Comparison of ENCODE assay signal across 9 cellular contexts in genomic region chr3:46208167-46208704, GRCh38. TPM values are rescaled to one million over a fixed set of nuclear protein-coding genes. Genes with fewer than 3 reads are reported as not detected.
DNase-seq lines count a peak whose midpoint lies in the region; ATAC-seq and TF ChIP-seq lines count a peak whose summit lies in the region.
"Had no signal": no experiment of that assay in that cellular context is flagged by ENCODE, and none has a peak within 500 bp of the region (broad histone marks: within the 10 kb centered on the region; RNA-seq: fewer than 3 reads in every experiment).

Gene CCR1, minus strand, starts transcription at chr3:46208313. Its CDS starts 4,000 bp downstream, at chr3:46204313.

- H3K4me1 ChIP-seq in mucosa of rectum (ENCODE audit: control insufficient read depth in 2 of 2, insufficient read depth in 2 of 2, low read length in 2 of 2) = peaks cover 0 to 4% of the 10 kb centered on the region in 2 donors
- no peaks in the 10 kb centered on the region for H3K4me1 ChIP-seq in tibial artery

- no peaks in the 10 kb centered on the region for H3K9me3 ChIP-seq in T-helper 17 cell (ENCODE audit: control insufficient read depth, low read length, poor library complexity, severe bottlenecking)
- H3K9me3 ChIP-seq in mucosa of rectum (ENCODE audit: control insufficient read depth in 2 of 2, low read length in 2 of 2) = no peaks in the 10 kb centered on the region
- no peaks in the 10 kb centered on the region for H3K9me3 ChIP-seq in tibial artery

- H3K4me3 ChIP-seq in mucosa of rectum (ENCODE audit: low read length in 2 of 2) (peak within 1 kb of the TSS in 1 of 2 donors; percentile 65), tibial artery (peak within 1 kb of the TSS; percentile 24)

- H3K27me3 Mint-ChIP-seq in T-helper 17 cell = no peaks in the 10 kb centered on the region
- H3K27me3 Mint-ChIP-seq in effector memory CD8-positive, alpha-beta T cell = no peaks in the 10 kb centered on the region

- H3K36me3 ChIP-seq in mucosa of rectum (ENCODE audit: control insufficient read depth in 2 of 2, insufficient read depth in 2 of 2, low read length in 2 of 2) (no peaks in the 10 kb centered on the region), tibial artery (no peaks in the 10 kb centered on the region)

- peak within 1 kb of the TSS in 1 of 2 donors; percentile 38 for H3K9ac ChIP-seq in mucosa of rectum (ENCODE audit: low read depth in 1 of 2, low read length in 2 of 2)

- H3K27ac Mint-ChIP-seq in T-helper 17 cell = peak within 1 kb of the TSS; percentile 79
- peak within 1 kb of the TSS; percentile 84 to 92 for H3K27ac Mint-ChIP-seq in effector memory CD8-positive, alpha-beta T cell

- ATAC-seq in HG03108 (IDR thresholded peaks at IDR 0.05; ENCODE audit: unreplicated experiment) (peak; percentile 51), T-helper 17 cell (peak; percentile 45)
- peak; percentile 76 for ATAC-seq in effector memory CD8-positive, alpha-beta T cell (replicated peaks)

- peaks cover 21% of the 10 kb centered on the region for H3K4me1 Mint-ChIP-seq in T-helper 17 cell
- peaks cover 44 to 47% of the 10 kb centered on the region in 2 donors for H3K4me1 Mint-ChIP-seq in effector memory CD8-positive, alpha-beta T cell (ENCODE audit: low read depth in 2 of 2)

- no peaks in the 10 kb centered on the region for H3K9me3 Mint-ChIP-seq in effector memory CD8-positive, alpha-beta T cell

- intact Hi-C loops in tibial artery (cut with DNase I; ENCODE audit: low total_unique reads) = no loop called here

- no peak for TF ChIP-seq CTCF in tibial artery (IDR thresholded peaks at IDR 0.05)

- H3K27ac ChIP-seq in mucosa of rectum (ENCODE audit: low read depth in 2 of 2, low read length in 2 of 2) (peak within 1 kb of the TSS; percentile 15 to 65), tibial artery (no peak within 1 kb of the TSS)

- peak within 1 kb of the TSS; percentile 43 for H3K4me3 Mint-ChIP-seq in T-helper 17 cell
- H3K4me3 Mint-ChIP-seq in effector memory CD8-positive, alpha-beta T cell = peak within 1 kb of the TSS; percentile 73 to 81

- H3K27me3 ChIP-seq in mucosa of rectum (ENCODE audit: control insufficient read depth in 2 of 2, insufficient read depth in 2 of 2, low read length in 2 of 2) (peaks cover 0 to under 1% of the 10 kb centered on the region in 2 donors), tibial artery (no peaks in the 10 kb centered on the region)

- peak; percentile 54 for DNase-seq in activated naive CD4-positive, alpha-beta T cell treated with Interleukin-2 at 50 U/mL for 16 hours
- DNase-seq in activated naive CD4-positive, alpha-beta T cell (lab: John Stamatoyannopoulos, UW) = no peak
- DNase-seq in T-helper 17 cell = no peak
- DNase-seq in effector memory CD8-positive, alpha-beta T cell = peak; percentile 38 to 48 (median 45)
- peak in 1 of 2 donors; percentile 64 for DNase-seq in tibial artery
- DNase-seq in NCI-H1092 (lab: John Stamatoyannopoulos, UW) = no peak

- no peaks in the 10 kb centered on the region for H3K36me3 Mint-ChIP-seq in T-helper 17 cell (ENCODE audit: low read depth)
- H3K36me3 Mint-ChIP-seq in effector memory CD8-positive, alpha-beta T cell (ENCODE audit: insufficient read depth) = peaks cover 18% of the 10 kb centered on the region

RNA-seq across cellular contexts. Expression of gene CCR1, which starts in this region (rescaled TPM):
- 1 to 10 TPM in 1 of 2 donors, under 1 TPM in 1; 0.47 to 3.8 TPM for total RNA-seq in T-helper 17 cell
- total RNA-seq: glomerular endothelial cell had no signal

Comparison
In these comparisons a context has a peak if more than half of its experiments do, and no peak if none do; other contexts are left out.
1. DNase-seq: peak in activated naive CD4-positive, alpha-beta T cell treated with Interleukin-2 at 50 U/mL for 16 hours (single experiment) and effector memory CD8-positive, alpha-beta T cell (3 of 3); none in activated naive CD4-positive, alpha-beta T cell (0 of 4), T-helper 17 cell (0 of 3) and NCI-H1092 (single experiment).
2. H3K27ac ChIP-seq: peak in mucosa of rectum (2 of 2); none in tibial artery (0 of 2).
3. Peak in every context shown above with its lines, with median percentiles within 50 percentile points of each other: ATAC-seq.